In genomic region chr2:15769235-15769634, GRCh38 we compare ENCODE assay signal across 26 cellular contexts.
A peak's percentile ranks its signal among the peaks of the same experiment; 100 is the strongest.
DNase-seq lines count a peak whose midpoint lies in the region; ATAC-seq, FAIRE-seq and TF ChIP-seq lines count a peak whose summit lies in the region.
"Had no signal": no experiment of that assay in that cellular context is flagged by ENCODE, and none has a peak within 500 bp of the region (broad histone marks: within the 10 kb centered on the region; RNA-seq: fewer than 3 reads in every experiment).

No MANE protein-coding gene starts in this region.

- H2AK5ac ChIP-seq in neuronal stem cell (ENCODE audit: low read depth, low read length): peak overlapping the region; percentile 44

- H3K27ac Mint-ChIP-seq in endodermal cell (peak overlapping the region; percentile 2), nephron progenitor cell (peak overlapping the region; percentile 76)
- no peak overlapping the region for H3K27ac Mint-ChIP-seq in activated naive CD8-positive, alpha-beta T cell treated with anti-CD3 and anti-CD28 coated beads for 36 hours
- H3K27ac Mint-ChIP-seq: CD4-positive, alpha-beta T cell; CD8-positive, alpha-beta memory T cell; H9 had no signal

- TF ChIP-seq RAD21 in HepG2 (CRISPR knock-in tag; IDR thresholded peaks at IDR 0.05): no peak

- H3K9ac ChIP-seq in HepG2 (ENCODE audit: insufficient read depth, low read depth, low read length) (no peak overlapping the region), endodermal cell (ENCODE audit: extremely low read depth, low read length, poor library complexity, severe bottlenecking) (no peak overlapping the region), neuronal stem cell (ENCODE audit: low read depth, low read length, poor library complexity) (no peak overlapping the region)
- H3K9ac ChIP-seq: BLaER1 treated with 17β-estradiol and CSF1 and Interleukin-3, amounts not matched to agents 10 nM and 100 nM; GM23248 had no signal

- H3K9me3 Mint-ChIP-seq in endodermal cell (no peaks in the 10 kb centered on the region), nephron progenitor cell (peaks cover 14% of the 10 kb centered on the region)
- no peaks in the 10 kb centered on the region for H3K9me3 Mint-ChIP-seq in activated naive CD8-positive, alpha-beta T cell treated with anti-CD3 and anti-CD28 coated beads for 36 hours
- H3K9me3 Mint-ChIP-seq: CD4-positive, alpha-beta T cell; CD8-positive, alpha-beta memory T cell; H9 had no signal

- TF ChIP-seq CTCF in HepG2 (CRISPR knock-in tag; IDR thresholded peaks at IDR 0.05) (no peak), right lobe of liver (IDR thresholded peaks at IDR 0.05) (no peak), endodermal cell (conservative IDR thresholded peaks at IDR 0.05) (no peak), nephron progenitor cell (IDR thresholded peaks at IDR 0.05) (no peak)

- no peak for DNase-seq in HepG2 (ENCODE audit: low spot score)
- no peak for DNase-seq in right lobe of liver
- no peak for DNase-seq in endodermal cell
- DNase-seq in nephron progenitor cell: no peak
- no peak for DNase-seq in neuronal stem cell (ENCODE audit: low spot score)
- DNase-seq in activated naive CD8-positive, alpha-beta T cell treated with anti-CD3 and anti-CD28 coated beads for 36 hours: no peak
- DNase-seq: 8988T; ACHN; AML-193; BE2C; Calu3; CD4-positive, alpha-beta T cell; CD8-positive, alpha-beta memory T cell; DMS53; DMS79 treated with DMSO at 0.1 percent for 48 hours; GF-D8; GM23248; H9 had no signal

- H4K8ac ChIP-seq in neuronal stem cell (ENCODE audit: low read depth, low read length): no peak overlapping the region

- H4K91ac ChIP-seq in neuronal stem cell (ENCODE audit: low read depth, low read length, poor library complexity): no peak overlapping the region

- H3K36me3 ChIP-seq in HepG2 (replicated peaks in 1 of 2; ENCODE audit: control insufficient read depth in 1 of 2, insufficient read depth in 2 of 2, low read length in 2 of 2) (no peaks in the 10 kb centered on the region), right lobe of liver (no peaks in the 10 kb centered on the region), endodermal cell (ENCODE audit: control insufficient read depth, insufficient read depth, low read length) (no peaks in the 10 kb centered on the region), neuronal stem cell (replicated peaks in 1 of 2; ENCODE audit: control insufficient read depth in 2 of 2, insufficient read depth in 2 of 2, low read length in 2 of 2) (no peaks in the 10 kb centered on the region)
- H3K36me3 ChIP-seq: BE2C; BLaER1 treated with 17β-estradiol and CSF1 and Interleukin-3, amounts not matched to agents 10 nM and 100 nM had no signal

- no peaks in the 10 kb centered on the region for H3K79me1 ChIP-seq in neuronal stem cell (ENCODE audit: low read depth, low read length)

- H3K27ac ChIP-seq in HepG2 (ENCODE audit: extremely low read length, insufficient read depth, low read length) (no peak overlapping the region), right lobe of liver (no peak overlapping the region), endodermal cell (ENCODE audit: low read depth, low read length) (no peak overlapping the region), neuronal stem cell (replicated peaks; ENCODE audit: low read length) (peak overlapping the region; percentile 37)
- H3K27ac ChIP-seq: A549; BLaER1 treated with 17β-estradiol and CSF1 and Interleukin-3, amounts not matched to agents 10 nM and 100 nM; GM23248 had no signal

- H3K14ac ChIP-seq in neuronal stem cell (ENCODE audit: low read length): no peak overlapping the region

- POLR2A ChIA-PET in HepG2 (lab: Yijun Ruan, JAX): no interaction called here

- no peak overlapping the region for H2BK5ac ChIP-seq in neuronal stem cell (ENCODE audit: low read length)

- intact Hi-C loops in HepG2 (cut with micrococcal nuclease; ENCODE audit: unreplicated experiment): no loop called here
- intact Hi-C loops in right lobe of liver (cut with DNase I): no loop called here

- H3K4me3 ChIP-seq in HepG2 (replicated peaks in 1 of 3; ENCODE audit: insufficient read depth in 1 of 3, low read depth in 2 of 3, low read length in 3 of 3) (no peak overlapping the region), right lobe of liver (no peak overlapping the region), endodermal cell (ENCODE audit: low read length) (no peak overlapping the region), neuronal stem cell (ENCODE audit: low read length in 2 of 2) (no peak overlapping the region)
- H3K4me3 ChIP-seq: A549; BLaER1 treated with 17β-estradiol and CSF1 and Interleukin-3, amounts not matched to agents 10 nM and 100 nM; GM23248 had no signal

- H3K27me3 ChIP-seq in HepG2 (ENCODE audit: control insufficient read depth in 1 of 2, insufficient read depth in 2 of 2, low read length in 2 of 2) (peaks cover 14 to 87% of the 10 kb centered on the region in 2 experiments), right lobe of liver (no peaks in the 10 kb centered on the region), endodermal cell (ENCODE audit: control insufficient read depth, insufficient read depth, low read length, poor library complexity, severe bottlenecking) (no peaks in the 10 kb centered on the region), neuronal stem cell (ENCODE audit: control insufficient read depth in 3 of 3, insufficient read depth in 3 of 3, low read depth in 1 of 3, low read length in 3 of 3) (peaks cover 0 to 20% (median 0%) of the 10 kb centered on the region in 3 experiments)
- H3K27me3 ChIP-seq: BE2C; BLaER1 treated with 17β-estradiol and CSF1 and Interleukin-3, amounts not matched to agents 10 nM and 100 nM had no signal

- H3K36me3 Mint-ChIP-seq in endodermal cell (ENCODE audit: low read depth) (no peaks in the 10 kb centered on the region), nephron progenitor cell (ENCODE audit: low read depth) (peaks cover 13% of the 10 kb centered on the region)
- no peaks in the 10 kb centered on the region for H3K36me3 Mint-ChIP-seq in activated naive CD8-positive, alpha-beta T cell treated with anti-CD3 and anti-CD28 coated beads for 36 hours
- H3K36me3 Mint-ChIP-seq: CD14-positive monocyte; CD8-positive, alpha-beta memory T cell had no signal

- no peak overlapping the region for H2BK12ac ChIP-seq in neuronal stem cell (ENCODE audit: low read length)

- no peak overlapping the region for H2BK15ac ChIP-seq in neuronal stem cell (ENCODE audit: low read length)

- no peak overlapping the region for H3K4ac ChIP-seq in neuronal stem cell (ENCODE audit: low read length)

- H3K4me1 Mint-ChIP-seq in endodermal cell (peaks cover 22% of the 10 kb centered on the region), nephron progenitor cell (peaks cover 77% of the 10 kb centered on the region)
- no peaks in the 10 kb centered on the region for H3K4me1 Mint-ChIP-seq in activated naive CD8-positive, alpha-beta T cell treated with anti-CD3 and anti-CD28 coated beads for 36 hours
- H3K4me1 Mint-ChIP-seq: CD14-positive monocyte; CD8-positive, alpha-beta memory T cell had no signal

- H3K79me2 ChIP-seq in HepG2 (ENCODE audit: insufficient read depth, low read length): no peaks in the 10 kb centered on the region

- CTCF ChIA-PET in HepG2 (lab: Yijun Ruan, JAX; ENCODE audit: low intra/inter-chr PET ratio, low total read pairs): no interaction called here

- H2AFZ ChIP-seq in HepG2 (ENCODE audit: low read length): no peak overlapping the region
- H2AFZ ChIP-seq in neuronal stem cell (ENCODE audit: low read length): peak overlapping the region; percentile 67
- H2AFZ ChIP-seq: GM23248 had no signal

- WGBS in HepG2 (ENCODE audit: low lambda C conversion rate): 36% methylated on average over 3 of the region's 3 CpGs
- 76% methylated on average over 3 of the region's 3 CpGs for WGBS in right lobe of liver (ENCODE audit: insufficient coverage, low coverage, low lambda C conversion rate, missing lambda C conversion rate)
- 89 to 92% methylated on average over 2 to 3 of the region's 3 CpGs for WGBS in endodermal cell (ENCODE audit: insufficient coverage in 1 of 2, insufficient read length in 1 of 2), 2 experiments
- no CpG with 5 or more reads among the region's 3 CpGs for WGBS in neuronal stem cell (ENCODE audit: extremely low coverage in 2 of 2, insufficient read length in 2 of 2, insufficient replicate concordance in 1 of 2), 2 donors

- ATAC-seq in HepG2: no peak
- ATAC-seq in right lobe of liver: no peak
- ATAC-seq in activated CD4-positive, CD25-positive, alpha-beta regulatory T cell treated with anti-CD3 and anti-CD28 coated beads, Interleukin-2, amount 50 U/mL, for 24 hours: no peak
- no peak for ATAC-seq in HG02610 (IDR thresholded peaks at IDR 0.05; ENCODE audit: unreplicated experiment)
- ATAC-seq: A549, HCT116 had no signal

- no peak for FAIRE-seq in HepG2 (lab: Jason Lieb, UNC)
- FAIRE-seq: A549, GM12891, GM18507 had no signal

- H3K4me3 Mint-ChIP-seq in endodermal cell (no peak overlapping the region), nephron progenitor cell (peak overlapping the region; percentile 18)
- H3K4me3 Mint-ChIP-seq in activated naive CD8-positive, alpha-beta T cell treated with anti-CD3 and anti-CD28 coated beads for 36 hours: no peak overlapping the region
- H3K4me3 Mint-ChIP-seq: CD14-positive monocyte; CD4-positive, alpha-beta T cell; CD8-positive, alpha-beta memory T cell; H9 had no signal

- no peak overlapping the region for H3K4me2 ChIP-seq in HepG2 (ENCODE audit: low read depth, low read length)
- H3K4me2 ChIP-seq in neuronal stem cell (ENCODE audit: insufficient read depth, low read length, poor library complexity, severe bottlenecking): no peak overlapping the region
- H3K4me2 ChIP-seq: A549; BLaER1 treated with 17β-estradiol and CSF1 and Interleukin-3, amounts not matched to agents 10 nM and 100 nM had no signal

- no peaks in the 10 kb centered on the region for H3K27me3 Mint-ChIP-seq in endodermal cell (ENCODE audit: insufficient read depth)
- peaks cover 16% of the 10 kb centered on the region for H3K27me3 Mint-ChIP-seq in nephron progenitor cell (ENCODE audit: low read depth, poor library complexity)
- H3K27me3 Mint-ChIP-seq in activated naive CD8-positive, alpha-beta T cell treated with anti-CD3 and anti-CD28 coated beads for 36 hours: no peaks in the 10 kb centered on the region

- H2BK120ac ChIP-seq in neuronal stem cell (ENCODE audit: low read depth, low read length): no peak overlapping the region

- H4K20me1 ChIP-seq in HepG2 (ENCODE audit: insufficient read depth, low read length): peaks cover 19% of the 10 kb centered on the region; the same call in 1 of the 2 replicates
- H4K20me1 ChIP-seq: BLaER1 treated with 17β-estradiol and CSF1 and Interleukin-3, amounts not matched to agents 10 nM and 100 nM had no signal

- TF ChIP-seq POLR2A in HepG2 (IDR thresholded peaks at IDR 0.05; ENCODE audit: insufficient read depth in 1 of 2, low read depth in 2 of 2, low read length in 2 of 2) (no peak), right lobe of liver (IDR thresholded peaks at IDR 0.05) (no peak)

- peaks cover 27% of the 10 kb centered on the region for H3K4me1 ChIP-seq in HepG2 (ENCODE audit: insufficient read depth, low read length)
- peaks cover 0 to 32% (median 16%) of the 10 kb centered on the region in 4 donors for H3K4me1 ChIP-seq in right lobe of liver
- peaks cover 6% of the 10 kb centered on the region for H3K4me1 ChIP-seq in endodermal cell (ENCODE audit: control insufficient read depth, insufficient read depth, low read length)
- H3K4me1 ChIP-seq in neuronal stem cell (ENCODE audit: control insufficient read depth in 2 of 2, insufficient read depth in 1 of 2, low read depth in 1 of 2, low read length in 2 of 2): peaks cover 13 to 19% of the 10 kb centered on the region in 2 donors
- H3K4me1 ChIP-seq: A549; BE2C; BLaER1 treated with 17β-estradiol and CSF1 and Interleukin-3, amounts not matched to agents 10 nM and 100 nM had no signal

- no peak overlapping the region for H3K23ac ChIP-seq in neuronal stem cell (ENCODE audit: low read depth, low read length, poor library complexity)

- TF ChIP-seq EP300 in HepG2 (IDR thresholded peaks at IDR 0.05; ENCODE audit: low read depth in 2 of 2, low read length in 2 of 2) (no peak), HepG2 (CRISPR knock-in tag; IDR thresholded peaks at IDR 0.05; ENCODE audit: borderline replicate concordance) (no peak)

- in situ Hi-C loops in HepG2 (cut with HindIII; ENCODE audit: extremely low pct_ligation_motif_present, low pct_unique_long_range_greater_than_20kb): no loop called here

- H3K18ac ChIP-seq in neuronal stem cell (ENCODE audit: low read length): no peak overlapping the region

- BruUV-seq in HepG2 (replicated peaks; lab: Mats Ljungman, UMichigan): no TSS peak

- H3K9me3 ChIP-seq in HepG2 (ENCODE audit: low read length): no peaks in the 10 kb centered on the region
- H3K9me3 ChIP-seq in right lobe of liver: no peaks in the 10 kb centered on the region
- no peaks in the 10 kb centered on the region for H3K9me3 ChIP-seq in endodermal cell (ENCODE audit: control insufficient read depth, low read length)
- no peaks in the 10 kb centered on the region for H3K9me3 ChIP-seq in neuronal stem cell (replicated peaks in 1 of 2; ENCODE audit: control insufficient read depth in 2 of 2, insufficient read depth in 1 of 2, low read depth in 1 of 2, low read length in 2 of 2)
- H3K9me3 ChIP-seq: A549; BE2C; BLaER1 treated with 17β-estradiol and CSF1 and Interleukin-3, amounts not matched to agents 10 nM and 100 nM had no signal
